Comparison of ENCODE assay signal across 8 cellular contexts in genomic region chr1:67149179-67149770, GRCh38. TPM values are rescaled to one million over a fixed set of nuclear protein-coding genes. Genes with fewer than 3 reads are reported as not detected.
DNase-seq lines count a peak whose midpoint lies in the region; ATAC-seq and TF ChIP-seq lines count a peak whose summit lies in the region.

No MANE protein-coding gene starts in this region.

- TF ChIP-seq CTCF in adrenal gland (IDR thresholded peaks at IDR 0.05) = peak; percentile 37 to 95 (median 82)

- intact Hi-C loops in adrenal gland (cut with DNase I) (loop anchor here (5.0 to 10.0 kb wide), 5 partner anchors 94 to 387 kb away; partner anchors contain the start of gene SLC35D1 (in 1 of the 2)), left cardiac atrium (cut with DNase I) (loop anchor here (1.0 to 10.0 kb wide), 2 partner anchors 153 to 154 kb away; no protein-coding TSS in a partner anchor)

- no peak overlapping the region for H3K9ac ChIP-seq in rectal smooth muscle tissue (ENCODE audit: low read length)

- DNase-seq in activated gamma-delta T cell treated with Interleukin-2 at 50 U/mL for 16 hours (peak; percentile 60), activated gamma-delta T cell (lab: John Stamatoyannopoulos, UW) (no peak), MV-4-11 (lab: John Stamatoyannopoulos, UW) (peak; percentile 68), SKM-1 treated with dmso at 0.1 percent for 144 hours (lab: John Stamatoyannopoulos, UW; ENCODE audit: unreplicated experiment) (peak; percentile 78), adrenal gland (peak; percentile 69 to 85 (median 78)), left cardiac atrium (peak; percentile 61)

- ATAC-seq in HG02623 (IDR thresholded peaks at IDR 0.05; ENCODE audit: unreplicated experiment) = peak; percentile 88
- peak; percentile 91 to 96 for ATAC-seq in left cardiac atrium

- TF ChIP-seq POLR2A in adrenal gland (IDR thresholded peaks at IDR 0.05) = no peak

- no peaks in the 10 kb centered on the region for H3K36me3 ChIP-seq in adrenal gland (replicated peaks in 1 of 2)
- no peaks in the 10 kb centered on the region for H3K36me3 ChIP-seq in rectal smooth muscle tissue (ENCODE audit: control insufficient read depth, insufficient read depth, low read length)

- H3K27ac ChIP-seq in adrenal gland (no peak overlapping the region), rectal smooth muscle tissue (ENCODE audit: low read depth, low read length) (no peak overlapping the region)

- WGBS in adrenal gland, 4 donors = 16 to 17% (median 17%) methylated on average over 9 of the region's 9 CpGs

- no peaks in the 10 kb centered on the region for H3K9me3 ChIP-seq in adrenal gland (replicated peaks in 1 of 3)

- H3K4me3 ChIP-seq in adrenal gland (peak overlapping the region in 1 of 4 donors; percentile 1), rectal smooth muscle tissue (ENCODE audit: low read length) (peak overlapping the region; percentile 44)

- peaks cover 0 to 6% of the 10 kb centered on the region in 2 donors for H3K4me1 ChIP-seq in adrenal gland (replicated peaks in 1 of 2)
- H3K4me1 ChIP-seq in rectal smooth muscle tissue (ENCODE audit: control insufficient read depth, insufficient read depth, low read length) = peaks cover 5% of the 10 kb centered on the region

- H3K27me3 ChIP-seq in adrenal gland (no peaks in the 10 kb centered on the region), rectal smooth muscle tissue (ENCODE audit: control insufficient read depth, insufficient read depth, low read length) (no peaks in the 10 kb centered on the region)

RNA-seq across cellular contexts. Expression of gene C1orf141, which starts 14.5 kb away (rescaled TPM):
- total RNA-seq in adrenal gland = not detected
- polyA plus RNA-seq in adrenal gland = not detected
- total RNA-seq in left cardiac atrium = not detected

RNA-seq across cellular contexts. Expression of gene IL23R, which starts 17.0 kb away (rescaled TPM):
- total RNA-seq in adrenal gland = 1 to 10 TPM; 1.0 to 2.8 (median 1.9) TPM
- polyA plus RNA-seq in adrenal gland = 1 to 10 TPM in 1 of 3 donors, under 1 TPM in 2; 0.03 to 2.0 (median 0.16) TPM
- not detected for total RNA-seq in left cardiac atrium
